ENCODE assay signal across 12 cellular contexts in the genomic region with DNA sequence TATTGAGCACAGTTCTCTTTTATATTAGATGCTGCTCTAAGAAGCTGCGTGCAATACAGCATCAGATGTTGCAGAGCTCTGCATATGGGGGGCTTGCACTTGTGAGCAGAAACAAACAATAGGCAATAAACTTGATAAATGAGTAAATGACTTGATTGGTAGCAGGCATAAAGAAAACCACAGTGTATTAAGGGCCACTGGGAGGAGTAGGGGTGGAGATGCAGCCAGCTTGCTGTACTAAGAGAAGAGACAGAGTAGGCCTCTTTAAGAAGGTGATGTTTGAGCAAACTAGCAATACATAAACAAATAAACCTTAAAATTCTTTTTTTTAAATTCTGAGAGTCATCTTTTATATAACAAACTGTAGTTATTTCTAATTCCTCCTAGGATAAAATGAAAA.
"Had no signal": no experiment of that assay in that cellular context is flagged by ENCODE, and none has a peak within 500 bp of the region (broad histone marks: within the 10 kb centered on the region; RNA-seq: fewer than 3 reads in every experiment).

No MANE protein-coding gene starts in this region.

- H3K27me3 ChIP-seq: gastroesophageal sphincter, heart left ventricle, left lung, testis had no signal

- H3K4me1 ChIP-seq: left lung had no signal

- H3K36me3 ChIP-seq: gastroesophageal sphincter, heart left ventricle, left lung had no signal

- DNase-seq: activated CD4-positive, alpha-beta memory T cell treated with anti-CD3 and anti-CD28 coated beads, Interleukin-2, amount 10 ng/mL, durations not matched to agents 7 days and 5 days; activated CD4-positive, CD25-positive, alpha-beta regulatory T cell; activated CD8-positive, alpha-beta memory T cell treated with anti-CD3 and anti-CD28 coated beads, Interleukin-2, amount 10 ng/mL, durations not matched to agents 7 days and 5 days; activated naive CD4-positive, alpha-beta T cell treated with Interleukin-2 at 50 U/mL for 16 hours; activated naive CD8-positive, alpha-beta T cell treated with anti-CD3 and anti-CD28 coated beads, Interleukin-2, amount 10 ng/mL, durations not matched to agents 7 days and 5 days; effector CD4-positive, alpha-beta T cell; left lung; stimulated activated CD4-positive, alpha-beta T cell treated with anti-CD3 and anti-CD28 coated beads, Interleukin-4, amount 100 ng/mL, for 24 hours had no signal

- H3K4me3 ChIP-seq: gastroesophageal sphincter, heart left ventricle, left lung, psoas muscle, testis had no signal

- H3K9me3 ChIP-seq: gastroesophageal sphincter, heart left ventricle, left lung, psoas muscle, testis had no signal

- H3K27ac ChIP-seq: gastroesophageal sphincter, heart left ventricle, left lung, psoas muscle, testis had no signal
